Comparison of ENCODE assay signal across 26 cellular contexts in the genomic region with DNA sequence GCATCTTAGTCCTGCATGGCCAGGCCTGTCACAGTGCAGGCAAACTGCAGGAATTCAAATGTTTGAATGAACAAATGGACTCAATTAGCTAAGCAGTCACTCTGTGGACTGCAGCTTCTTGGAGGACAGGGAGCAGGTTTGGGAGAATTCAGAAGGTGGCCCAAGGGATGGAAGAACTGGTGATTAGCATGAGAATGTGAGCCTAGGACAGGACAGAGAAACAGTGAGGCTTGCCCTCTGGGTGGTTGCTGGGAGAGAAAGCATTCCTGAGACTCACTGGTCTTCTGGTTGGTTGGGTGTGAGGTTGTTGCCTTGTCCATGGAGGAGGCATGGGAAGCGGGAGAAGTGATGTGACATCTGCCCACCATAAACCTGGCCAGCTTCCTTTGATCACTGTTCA. TPM values are rescaled to one million over a fixed set of nuclear protein-coding genes. Genes with fewer than 3 reads are reported as not detected.
"Had no signal": no experiment of that assay in that cellular context is flagged by ENCODE, and none has a peak within 500 bp of the region (broad histone marks: within the 10 kb centered on the region; RNA-seq: fewer than 3 reads in every experiment).

No MANE protein-coding gene starts in this region.

- H3K27me3 ChIP-seq: gastrocnemius medialis, neural progenitor cell, stomach, thyroid gland had no signal

- H3K4me1 ChIP-seq: gastrocnemius medialis, neural progenitor cell, parathyroid adenoma, thyroid gland had no signal

- H3K27ac ChIP-seq: gastrocnemius medialis, neural progenitor cell, parathyroid adenoma, stomach, thyroid gland had no signal

- H3K9me3 ChIP-seq: gastrocnemius medialis, mucosa of descending colon, stomach, thyroid gland had no signal

- H3K36me3 ChIP-seq: gastrocnemius medialis, neural progenitor cell, stomach, thyroid gland had no signal

- H3K9me3 Mint-ChIP-seq: effector memory CD8-positive, alpha-beta T cell; natural killer cell treated with Interleukin-12 subunit alpha and Interleukin-12 subunit beta and Interleukin-15 and Interleukin-18, amount 100 ng/mL, for 72 hours had no signal

- H3K36me3 Mint-ChIP-seq: neural progenitor cell, type B pancreatic cell had no signal

- H3K4me1 Mint-ChIP-seq: memory B cell, mesothelial cell of epicardium, naive B cell, neural progenitor cell had no signal

- DNase-seq: cortex of kidney; effector memory CD8-positive, alpha-beta T cell; foreskin fibroblast; gastrocnemius medialis; head of caudate nucleus; kidney; mucosa of descending colon; naive B cell; stimulated activated CD4-positive, alpha-beta T cell treated with anti-CD3 and anti-CD28 coated beads, Interleukin-12 subunit alpha, Interleukin-12 subunit beta, amount 100 ng/mL, for 4 hours; stimulated activated CD4-positive, alpha-beta T cell treated with anti-CD3 and anti-CD28 coated beads, Interleukin-1b, Interleukin-23, amount 100 ng/mL, for 48 hours; stimulated activated CD4-positive, alpha-beta T cell treated with anti-CD3 and anti-CD28 coated beads, Interleukin-4, amount 100 ng/mL, for 1 hour; stimulated activated CD8-positive, alpha-beta memory T cell treated with anti-CD3 and anti-CD28 coated beads, Interleukin-4, amount 100 ng/mL, for 48 hours; stimulated activated naive CD4-positive, alpha-beta T cell treated with Interleukin-2 at 50 U/mL for 16 hours; stomach; thyroid gland had no signal

- H3K4me3 ChIP-seq: gastrocnemius medialis, lung, mucosa of descending colon, neural progenitor cell, smooth muscle cell, stomach, thyroid gland had no signal

- H3K27ac Mint-ChIP-seq: effector memory CD8-positive, alpha-beta T cell; memory B cell; mesothelial cell of epicardium; natural killer cell treated with Interleukin-12 subunit alpha and Interleukin-12 subunit beta and Interleukin-15 and Interleukin-18, amount 100 ng/mL, for 72 hours; neural progenitor cell; progenitor cell of endocrine pancreas; type B pancreatic cell had no signal

- ATAC-seq: effector memory CD8-positive, alpha-beta T cell; gastrocnemius medialis; left lobe of liver; mucosa of descending colon; natural killer cell treated with Interleukin-12 subunit alpha and Interleukin-12 subunit beta and Interleukin-15 and Interleukin-18, amount 100 ng/mL, for 72 hours; sciatic nerve had no signal

- H3K4me3 Mint-ChIP-seq: effector memory CD8-positive, alpha-beta T cell; memory B cell; mesothelial cell of epicardium; naive B cell; natural killer cell treated with Interleukin-12 subunit alpha and Interleukin-12 subunit beta and Interleukin-15 and Interleukin-18, amount 100 ng/mL, for 72 hours; neural progenitor cell; type B pancreatic cell had no signal

- H3K27me3 Mint-ChIP-seq: type B pancreatic cell had no signal

- H3K9ac ChIP-seq: neural progenitor cell, parathyroid adenoma had no signal

RNA-seq across cellular contexts. Expression of gene IL1RL2, which starts 13.7 kb away (rescaled TPM):
- total RNA-seq: mesothelial cell of epicardium, progenitor cell of endocrine pancreas, sciatic nerve had no signal
